In genomic region chr5:88140863-88141694, GRCh38 we compare ENCODE assay signal across 8 cellular contexts.
DNase-seq lines count a peak whose midpoint lies in the region; ATAC-seq and TF ChIP-seq lines count a peak whose summit lies in the region.

No MANE protein-coding gene starts in this region.

- H3K9me3 Mint-ChIP-seq in neural crest cell = no peaks in the 10 kb centered on the region
- no peaks in the 10 kb centered on the region for H3K9me3 Mint-ChIP-seq in stimulated activated naive CD8-positive, alpha-beta T cell treated with anti-CD3 and anti-CD28 coated beads, Interleukin-15, amount 100 ng/mL, for 72 hours

- H3K36me3 Mint-ChIP-seq in neural crest cell (ENCODE audit: low read depth) = no peaks in the 10 kb centered on the region

- DNase-seq in G401 (ENCODE audit: low spot score) = peak; percentile 100
- peak; percentile 95 for DNase-seq in HCEC 1CT
- peak; percentile 98 for DNase-seq in M059J (ENCODE audit: low read depth)
- peak; percentile 99 for DNase-seq in RWPE1 (ENCODE audit: low spot score)
- peak; percentile 91 for DNase-seq in activated effector memory CD4-positive, alpha-beta T cell treated with anti-CD3 and anti-CD28 coated beads, Interleukin-2, amount 50 U/mL, for 16 hours
- peak; percentile 77 to 87 for DNase-seq in foreskin keratinocyte
- peak; percentile 99 for DNase-seq in neural crest cell (ENCODE audit: low read depth, low spot score)
- DNase-seq in stimulated activated naive CD8-positive, alpha-beta T cell treated with anti-CD3 and anti-CD28 coated beads, Interleukin-15, amount 100 ng/mL, for 72 hours = peak; percentile 81 to 92

- POLR2A ChIA-PET in RWPE1 (lab: Yijun Ruan, JAX; ENCODE audit: low non-redundant PET) = no interaction called here

- peaks cover 18% of the 10 kb centered on the region for H3K4me1 Mint-ChIP-seq in neural crest cell
- H3K4me1 Mint-ChIP-seq in stimulated activated naive CD8-positive, alpha-beta T cell treated with anti-CD3 and anti-CD28 coated beads, Interleukin-15, amount 100 ng/mL, for 72 hours = no peaks in the 10 kb centered on the region

- in situ Hi-C loops in G401 (cut with HindIII; ENCODE audit: low sequenced_read_pairs) = loop anchor here (25.0 kb wide), 1 partner anchor 546 kb away; no protein-coding TSS in a partner anchor

- H3K27ac Mint-ChIP-seq in neural crest cell (ENCODE audit: unreplicated experiment) = no peak overlapping the region
- H3K27ac Mint-ChIP-seq in stimulated activated naive CD8-positive, alpha-beta T cell treated with anti-CD3 and anti-CD28 coated beads, Interleukin-15, amount 100 ng/mL, for 72 hours = no peak overlapping the region

- TF ChIP-seq CTCF in RWPE1 (conservative IDR thresholded peaks at IDR 0.05; ENCODE audit: low read depth) (peak; percentile 77), foreskin keratinocyte (conservative IDR thresholded peaks at IDR 0.05) (peak; percentile 74), neural crest cell (conservative IDR thresholded peaks at IDR 0.05) (peak; percentile 85)

- CTCF ChIA-PET in RWPE1 (lab: Yijun Ruan, JAX) = interaction anchor here (0.7 to 1.6 kb wide), 3 partner anchors 461 to 550 kb away, joined by 3 to 7 read pairs (median 3); no protein-coding TSS in a partner anchor

- peak; percentile 97 for ATAC-seq in foreskin keratinocyte
- ATAC-seq in stimulated activated naive CD8-positive, alpha-beta T cell treated with anti-CD3 and anti-CD28 coated beads, Interleukin-15, amount 100 ng/mL, for 72 hours = peak; percentile 96

- H3K27me3 Mint-ChIP-seq in neural crest cell (ENCODE audit: low read depth) = peaks cover 11% of the 10 kb centered on the region
- H3K27me3 Mint-ChIP-seq in stimulated activated naive CD8-positive, alpha-beta T cell treated with anti-CD3 and anti-CD28 coated beads, Interleukin-15, amount 100 ng/mL, for 72 hours = peaks cover 20% of the 10 kb centered on the region

- H3K27ac ChIP-seq in RWPE1 (no peak overlapping the region), foreskin keratinocyte (no peak overlapping the region)

- no peaks in the 10 kb centered on the region for H3K4me1 ChIP-seq in foreskin keratinocyte

- no peak overlapping the region for H3K4me3 Mint-ChIP-seq in neural crest cell
- H3K4me3 Mint-ChIP-seq in stimulated activated naive CD8-positive, alpha-beta T cell treated with anti-CD3 and anti-CD28 coated beads, Interleukin-15, amount 100 ng/mL, for 72 hours = no peak overlapping the region

- peaks cover 82% of the 10 kb centered on the region for H3K27me3 ChIP-seq in foreskin keratinocyte
